In the genomic region with DNA sequence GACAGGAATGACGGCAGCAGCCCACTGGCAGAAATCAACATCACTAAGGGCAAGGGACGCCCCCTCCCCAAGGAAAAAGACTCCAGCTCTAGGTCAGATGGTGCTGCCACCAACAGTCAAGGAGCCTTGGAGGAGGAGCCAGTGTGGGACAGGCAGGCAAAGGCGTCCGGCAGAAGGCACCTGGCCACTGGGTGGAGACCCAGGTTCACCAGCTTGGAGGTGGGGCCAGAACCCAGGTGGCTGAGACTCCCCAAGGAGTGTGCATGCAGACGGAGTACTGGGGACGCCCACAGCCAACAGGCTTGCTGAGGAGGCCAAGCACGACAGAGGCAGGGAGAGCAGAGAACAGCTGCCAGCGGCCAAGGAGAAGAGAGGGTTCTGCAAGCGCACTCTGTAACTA, we compare ENCODE assay signal across 15 cellular contexts. TPM values are rescaled to one million over a fixed set of nuclear protein-coding genes. Genes with fewer than 3 reads are reported as not detected.
DNase-seq lines count a peak whose midpoint lies in the region; FAIRE-seq and TF ChIP-seq lines count a peak whose summit lies in the region.
"Had no signal": no experiment of that assay in that cellular context is flagged by ENCODE, and none has a peak within 500 bp of the region (broad histone marks: within the 10 kb centered on the region; RNA-seq: fewer than 3 reads in every experiment).

No MANE protein-coding gene starts in this region.

- H3K27ac ChIP-seq in Karpas-422 (ENCODE audit: low read length), result no peak overlapping the region
- H3K27ac ChIP-seq in H1 (ENCODE audit: low read depth, low read length), result no peak overlapping the region
- H3K27ac ChIP-seq: A549 had no signal

- no peak overlapping the region for H4K8ac ChIP-seq in H1 (ENCODE audit: extremely low read depth, insufficient read depth, low read length)

- WGBS in H1 (ENCODE audit: extremely low coverage in 1 of 2, insufficient coverage in 1 of 2, insufficient read length in 1 of 2, insufficient replicate concordance in 2 of 2, low coverage in 1 of 2, low lambda C conversion rate in 2 of 2, missing lambda C conversion rate in 1 of 2), 2 experiments, result 90% methylated on average over 9 of the region's 9 CpGs; no CpG with 5 or more reads in 1 of the 2 experiments

- H3K27me3 ChIP-seq in Karpas-422 (ENCODE audit: low read length), result no peaks in the 10 kb centered on the region
- H3K27me3 ChIP-seq in H1 (replicated peaks in 1 of 4; ENCODE audit: control insufficient read depth in 3 of 4, extremely low read depth in 1 of 4, insufficient read depth in 3 of 4, low read length in 3 of 4), result no peaks in the 10 kb centered on the region

- H3K4me1 ChIP-seq in Karpas-422 (ENCODE audit: low read length) (peaks cover 24% of the 10 kb centered on the region), H1 (replicated peaks in 1 of 4; ENCODE audit: control insufficient read depth in 3 of 4, insufficient read depth in 4 of 4, low read length in 3 of 4) (peaks cover 0 to 2% (median 0%) of the 10 kb centered on the region in 4 experiments; a peak in 2 of 7 replicates)
- H3K4me1 ChIP-seq: A549 had no signal

- H3K36me3 ChIP-seq in Karpas-422 (ENCODE audit: insufficient read depth, low read length) (peaks cover 32% of the 10 kb centered on the region), H1 (ENCODE audit: control insufficient read depth in 2 of 4, insufficient read depth in 4 of 4, low read length in 3 of 4) (peaks cover 23 to 65% (median 36%) of the 10 kb centered on the region in 4 experiments)

- H3K18ac ChIP-seq in H1 (ENCODE audit: extremely low read depth, low read length), result no peak overlapping the region

- H2BK5ac ChIP-seq in H1 (ENCODE audit: low read depth, low read length), result no peak overlapping the region; the same call in 1 of the 2 replicates

- TF ChIP-seq POLR2A in H1 (IDR thresholded peaks at IDR 0.05; ENCODE audit: control extremely low read depth in 1 of 2, low read depth in 2 of 2, low read length in 2 of 2), result 0 out of 3 replicates have a peak, but pooled peaks of 1 of the 2 experiments have one; percentile 37

- DNase-seq in NCI-H146 (lab: John Stamatoyannopoulos, UW) (peak; percentile 22), NCI-H146 treated with DMSO at 0.1 percent for 48 hours (lab: John Stamatoyannopoulos, UW; ENCODE audit: unreplicated experiment) (no peak), Karpas-422 (peak; percentile 69), H1 (ENCODE audit: low read depth in 1 of 2, low spot score in 2 of 2) (no peak), posterior vena cava (ENCODE audit: low spot score) (peak; percentile 73), AML-193 (lab: John Stamatoyannopoulos, UW) (no peak), A172 (ENCODE audit: low spot score) (no peak), midbrain (lab: John Stamatoyannopoulos, UW) (no peak)
- DNase-seq: activated CD8-positive, alpha-beta memory T cell treated with anti-CD3 and anti-CD28 coated beads, Interleukin-2, amount 10 ng/mL, durations not matched to agents 7 days and 5 days; activated naive CD8-positive, alpha-beta T cell treated with anti-CD3 and anti-CD28 coated beads, Interleukin-2, amount 10 ng/mL, durations not matched to agents 7 days and 5 days; left cardiac atrium; MM.1S; SK-N-SH; stimulated activated naive CD8-positive, alpha-beta T cell treated with anti-CD3 and anti-CD28 coated beads, Interleukin-15, amount 100 ng/mL, for 72 hours had no signal

- POLR2A ChIA-PET in H1 (lab: Charles Lee; ENCODE audit: partially characterized antibody), result interaction anchor here (1.1 to 1.6 kb wide), 3 partner anchors 11 to 59 kb away, joined by 4 to 8 read pairs (median 7); partner anchors contain the start of genes PTPN23 and SCAP

- no peak overlapping the region for H3K14ac ChIP-seq in H1 (ENCODE audit: insufficient read length)

- no peak overlapping the region for H2AFZ ChIP-seq in Karpas-422 (ENCODE audit: low read length)
- H2AFZ ChIP-seq in H1 (ENCODE audit: low read length), result no peak overlapping the region

- H2BK20ac ChIP-seq in H1 (ENCODE audit: low read length), result no peak overlapping the region

- H3K9me2 ChIP-seq in Karpas-422 (replicated peaks; ENCODE audit: insufficient read depth, low read length), result no peaks in the 10 kb centered on the region
- H3K9me2 ChIP-seq: SK-N-SH had no signal

- H3K79me1 ChIP-seq in H1 (ENCODE audit: low read depth, low read length), result no peaks in the 10 kb centered on the region

- TF ChIP-seq CTCF in H1 (IDR thresholded peaks at IDR 0.05; ENCODE audit: control extremely low read depth in 1 of 3, insufficient read depth in 1 of 3, low read depth in 1 of 3, low read length in 3 of 3), result 0 out of 4 replicates have a peak, but pooled peaks of 1 of the 3 experiments have one; percentile 6

- H3K4me2 ChIP-seq in Karpas-422 (ENCODE audit: low read depth, low read length, poor library complexity, severe bottlenecking), result no peak overlapping the region
- H3K4me2 ChIP-seq in H1 (ENCODE audit: insufficient read depth in 1 of 2, low read depth in 2 of 2, low read length in 2 of 2), result no peak overlapping the region
- H3K4me2 ChIP-seq: A549, SK-N-SH had no signal

- H3K4ac ChIP-seq in H1 (replicated peaks; ENCODE audit: insufficient read length, low read depth, low read length), result no peak overlapping the region

- no peak for FAIRE-seq in H1 (lab: Jason Lieb, UNC)
- FAIRE-seq: A549 had no signal

- H3K23ac ChIP-seq in H1 (ENCODE audit: insufficient read length), result no peak overlapping the region

- H3K4me3 ChIP-seq in Karpas-422 (ENCODE audit: low read length), result no peak overlapping the region
- H3K4me3 ChIP-seq in H1 (ENCODE audit: extremely low read depth in 1 of 4, insufficient read depth in 2 of 4, low read depth in 3 of 4, low read length in 4 of 4), result no peak overlapping the region
- H3K4me3 ChIP-seq: A549 had no signal

- peak; percentile 1 to 6; a peak in 1 of 4 replicates for TF ChIP-seq RAD21 in H1 (IDR thresholded peaks at IDR 0.05 in 1 of 2, conservative IDR thresholded peaks at IDR 0.05 in 1 of 2; ENCODE audit: low read depth in 2 of 2, low read length in 2 of 2)

- intact Hi-C loops in posterior vena cava (cut with DNase I), result no loop called here

- no peak overlapping the region for H2BK15ac ChIP-seq in H1 (ENCODE audit: low read length)

- H3K56ac ChIP-seq in H1 (replicated peaks; ENCODE audit: insufficient read length, low read depth, low read length), result no peak overlapping the region

- no peak overlapping the region for H2AK5ac ChIP-seq in H1 (ENCODE audit: low read depth, low read length)

- H4K20me1 ChIP-seq in Karpas-422 (ENCODE audit: insufficient read depth, low read depth, low read length) (peaks cover 15% of the 10 kb centered on the region; the same call in 1 of the 2 replicates), H1 (replicated peaks in 1 of 2; ENCODE audit: control insufficient read depth in 1 of 2, insufficient read depth in 2 of 2, low read length in 2 of 2) (peaks cover 0 to 26% of the 10 kb centered on the region in 2 experiments)

- H2BK120ac ChIP-seq in H1 (replicated peaks; ENCODE audit: low read depth, low read length), result no peak overlapping the region

- no peak overlapping the region for H4K5ac ChIP-seq in H1 (ENCODE audit: insufficient read length, low read depth, low read length)

- no peak for TF ChIP-seq EP300 in H1 (IDR thresholded peaks at IDR 0.05; ENCODE audit: borderline replicate concordance in 1 of 2, low read depth in 2 of 2, low read length in 2 of 2)

- H2BK12ac ChIP-seq in H1 (ENCODE audit: low read depth, low read length), result no peak overlapping the region

- no peaks in the 10 kb centered on the region for H3K23me2 ChIP-seq in H1 (ENCODE audit: low read depth, low read length)

- H3K9ac ChIP-seq in Karpas-422 (ENCODE audit: low read length) (no peak overlapping the region), H1 (replicated peaks in 1 of 4; ENCODE audit: extremely low read depth in 1 of 4, low read depth in 3 of 4, low read length in 3 of 4) (no peak overlapping the region)
- H3K9ac ChIP-seq: SK-N-SH had no signal

- 0 out of 2 replicates have a peak, but pooled peaks cover 3% of the 10 kb centered on the region for H3K79me2 ChIP-seq in Karpas-422 (ENCODE audit: low read length)
- no peaks in the 10 kb centered on the region for H3K79me2 ChIP-seq in H1 (ENCODE audit: control insufficient read depth in 1 of 2, insufficient read depth in 2 of 2, low read length in 2 of 2)

- H3K9me3 ChIP-seq in Karpas-422 (ENCODE audit: low read length) (no peaks in the 10 kb centered on the region), H1 (ENCODE audit: insufficient read depth in 2 of 2, low read depth in 1 of 2, low read length in 1 of 2) (peaks cover 0 to 7% of the 10 kb centered on the region in 2 experiments; a peak in 1 of 4 replicates)
- H3K9me3 ChIP-seq: A549, SK-N-SH had no signal

- CTCF ChIA-PET in H1 (lab: Charles Lee; ENCODE audit: partially characterized antibody), result interaction anchor here (0.7 to 2.1 kb wide), 6 partner anchors 9 to 105 kb away, joined by 3 to 10 read pairs (median 3); partner anchors contain the start of gene ELP6

- H4K91ac ChIP-seq in H1 (replicated peaks; ENCODE audit: insufficient read length, low read length), result no peak overlapping the region

RNA-seq across cellular contexts. Expression of gene PTPN23, which starts 35.2 kb away (rescaled TPM):
- total RNA-seq in Karpas-422 (2014; rRNA removed; shearing (Covaris generic); ENCODE audit: low replicate concordance), result 7.9 and 25.5 TPM in 2 replicates
- 44.1 and 46.7 TPM in 2 replicates for total RNA-seq in H1 (2021; fragmentation: NEBNext Ultra II Directional; extraction: Animal tissue kit (Norgen Biotek cat#: 25700))
- 2.9 and 5.5 TPM in 2 replicates for polyA plus RNA-seq in H1 (2011; rRNA removed)
- polyA plus RNA-seq in H1 (2011; cell fraction: cytosol; rRNA removed), result 2.5 TPM
- 23.5 TPM for polyA plus RNA-seq in H1 (2011; cell fraction: nucleus; rRNA removed)
- polyA plus RNA-seq in H1 (2012, experiment 1 of 2), result 27.9 to 39.5 TPM (median 35.9 TPM) in 4 replicates
- polyA plus RNA-seq in H1 (2012, experiment 2 of 2), result 29.6 TPM
- 27.1 TPM for polyA plus RNA-seq in H1 (2013, experiment 1 of 2)
- polyA plus RNA-seq in H1 (2013, experiment 2 of 2), result 29.4 TPM
- polyA minus RNA-seq in H1 (2011; rRNA and poly(A)+ RNA removed), result 12.3 and 13.7 TPM in 2 replicates
- 13.4 TPM for polyA minus RNA-seq in H1 (2011; cell fraction: cytosol; rRNA and poly(A)+ RNA removed)
- polyA minus RNA-seq in H1 (2011; cell fraction: nucleus; rRNA and poly(A)+ RNA removed), result 23.1 TPM
- 10 to 100 TPM; 30.8 to 32.4 TPM for total RNA-seq in posterior vena cava
- total RNA-seq in A172 (2014; rRNA removed; shearing (Covaris generic)), result 12.1 and 15.1 TPM in 2 replicates

RNA-seq across cellular contexts. Expression of gene SCAP, which starts 59.7 kb away (rescaled TPM):
- total RNA-seq in Karpas-422 (2014; rRNA removed; shearing (Covaris generic); ENCODE audit: low replicate concordance), result 109 and 139 TPM in 2 replicates
- total RNA-seq in H1 (2021; fragmentation: NEBNext Ultra II Directional; extraction: Animal tissue kit (Norgen Biotek cat#: 25700)), result 110 and 114 TPM in 2 replicates
- 74.0 and 103 TPM in 2 replicates for polyA plus RNA-seq in H1 (2011; rRNA removed)
- polyA plus RNA-seq in H1 (2011; cell fraction: cytosol; rRNA removed), result 54.6 TPM
- polyA plus RNA-seq in H1 (2011; cell fraction: nucleus; rRNA removed), result 199 TPM
- 90.9 to 110 TPM (median 102 TPM) in 4 replicates for polyA plus RNA-seq in H1 (2012, experiment 1 of 2)
- polyA plus RNA-seq in H1 (2012, experiment 2 of 2), result 93.2 TPM
- 90.5 TPM for polyA plus RNA-seq in H1 (2013, experiment 1 of 2)
- 93.1 TPM for polyA plus RNA-seq in H1 (2013, experiment 2 of 2)
- 153 and 157 TPM in 2 replicates for polyA minus RNA-seq in H1 (2011; rRNA and poly(A)+ RNA removed)
- 108 TPM for polyA minus RNA-seq in H1 (2011; cell fraction: cytosol; rRNA and poly(A)+ RNA removed)
- polyA minus RNA-seq in H1 (2011; cell fraction: nucleus; rRNA and poly(A)+ RNA removed), result 97.7 TPM
- 10 to 100 TPM; 49.8 to 50.8 TPM for total RNA-seq in posterior vena cava
- 55.1 and 60.6 TPM in 2 replicates for total RNA-seq in A172 (2014; rRNA removed; shearing (Covaris generic))

Comparison
In these comparisons a context has a peak if more than half of its experiments do, and no peak if none do; other contexts are left out.
1. DNase-seq: peak in NCI-H146 (single experiment), Karpas-422 (single experiment) and posterior vena cava (single experiment); none in NCI-H146 treated with DMSO at 0.1 percent for 48 hours (single experiment), H1 (0 of 2), AML-193 (0 of 2), A172 (single experiment) and midbrain (single experiment).